In genomic region chr11:44952082-44952481, GRCh38 we compare ENCODE assay signal across 21 cellular contexts. TPM values are rescaled to one million over a fixed set of nuclear protein-coding genes. Genes with fewer than 3 reads are reported as not detected.
DNase-seq lines count a peak whose midpoint lies in the region; ATAC-seq and TF ChIP-seq lines count a peak whose summit lies in the region.
"Had no signal": no experiment of that assay in that cellular context is flagged by ENCODE, and none has a peak within 500 bp of the region (broad histone marks: within the 10 kb centered on the region; RNA-seq: fewer than 3 reads in every experiment).

No MANE protein-coding gene starts in this region.

- H3K36me3 ChIP-seq in breast epithelium, result no peaks in the 10 kb centered on the region
- H3K36me3 ChIP-seq in mammary epithelial cell (ENCODE audit: insufficient read depth, low read length), result no peaks in the 10 kb centered on the region
- H3K36me3 ChIP-seq in mucosa of rectum (ENCODE audit: control insufficient read depth in 2 of 2, insufficient read depth in 2 of 2, low read length in 2 of 2), result no peaks in the 10 kb centered on the region
- H3K36me3 ChIP-seq in thyroid gland, result no peaks in the 10 kb centered on the region
- H3K36me3 ChIP-seq: ascending aorta, Peyer's patch had no signal

- H3K79me2 ChIP-seq in mammary epithelial cell (ENCODE audit: insufficient read depth, low read length), result no peaks in the 10 kb centered on the region

- ATAC-seq in WTC11 (no peak), HG03439 (IDR thresholded peaks at IDR 0.05; ENCODE audit: unreplicated experiment) (no peak), HG02678 (IDR thresholded peaks at IDR 0.05; ENCODE audit: unreplicated experiment) (no peak)
- ATAC-seq: A549; activated CD8-positive, alpha-beta T cell treated with anti-CD3 and anti-CD28 coated beads, Interleukin-2, amount 10 ng/mL, durations not matched to agents 7 days and 5 days had no signal

- no peak overlapping the region for H3K4me3 ChIP-seq in breast epithelium
- H3K4me3 ChIP-seq in mammary epithelial cell (replicated peaks in 1 of 3; ENCODE audit: insufficient read depth in 1 of 3, low read depth in 2 of 3, low read length in 3 of 3), result no peak overlapping the region
- no peak overlapping the region for H3K4me3 ChIP-seq in mucosa of rectum (ENCODE audit: low read length in 2 of 2)
- H3K4me3 ChIP-seq in thyroid gland (replicated peaks in 1 of 3), result no peak overlapping the region
- H3K4me3 ChIP-seq: A549, ascending aorta, Peyer's patch, SJSA1 had no signal

- H3K9me3 Mint-ChIP-seq in WTC11, result no peaks in the 10 kb centered on the region

- no peaks in the 10 kb centered on the region for H3K36me3 Mint-ChIP-seq in WTC11

- H3K9me3 ChIP-seq in breast epithelium (no peaks in the 10 kb centered on the region), mammary epithelial cell (replicated peaks; ENCODE audit: insufficient read depth, low read length) (no peaks in the 10 kb centered on the region), mucosa of rectum (ENCODE audit: control insufficient read depth in 2 of 2, low read length in 2 of 2) (no peaks in the 10 kb centered on the region), thyroid gland (no peaks in the 10 kb centered on the region)
- H3K9me3 ChIP-seq: A549, ascending aorta, Peyer's patch, SJSA1 had no signal

- H3K9ac ChIP-seq in mammary epithelial cell (ENCODE audit: insufficient read depth, low read length) (no peak overlapping the region), mucosa of rectum (ENCODE audit: low read depth in 1 of 2, low read length in 2 of 2) (no peak overlapping the region)
- H3K9ac ChIP-seq: KMS-11 had no signal

- no peaks in the 10 kb centered on the region for H4K20me1 ChIP-seq in mammary epithelial cell (ENCODE audit: insufficient read depth, low read length)

- 50% methylated on average over 2 of the region's 2 CpGs for WGBS in mammary epithelial cell (ENCODE audit: low coverage, missing lambda C conversion rate)
- WGBS in thyroid gland, 2 donors, result 42 to 45% methylated on average over 2 of the region's 2 CpGs

- in situ Hi-C loops in mammary epithelial cell (cut with MboI; ENCODE audit: low sequenced_read_pairs in 2 of 2), result no loop called here

- dilution Hi-C loops in mammary epithelial cell (cut with HindIII; ENCODE audit: low sequenced_read_pairs), result no loop called here

- no peak for TF ChIP-seq CTCF in breast epithelium (IDR thresholded peaks at IDR 0.05)
- no peak for TF ChIP-seq CTCF in mammary epithelial cell (conservative IDR thresholded peaks at IDR 0.05 in 1 of 2, IDR thresholded peaks at IDR 0.05 in 1 of 2; ENCODE audit: extremely low read depth in 1 of 2, insufficient read depth in 1 of 2, low read depth in 1 of 2, low read length in 2 of 2)
- TF ChIP-seq CTCF in WTC11 (IDR thresholded peaks at IDR 0.05), result no peak
- no peak for TF ChIP-seq CTCF in thyroid gland (IDR thresholded peaks at IDR 0.05)

- H3K27me3 ChIP-seq in breast epithelium, result no peaks in the 10 kb centered on the region
- no peaks in the 10 kb centered on the region for H3K27me3 ChIP-seq in mammary epithelial cell (ENCODE audit: insufficient read depth, low read length)
- H3K27me3 ChIP-seq in mucosa of rectum (ENCODE audit: control insufficient read depth in 2 of 2, insufficient read depth in 2 of 2, low read length in 2 of 2), result no peaks in the 10 kb centered on the region
- no peaks in the 10 kb centered on the region for H3K27me3 ChIP-seq in thyroid gland
- H3K27me3 ChIP-seq: ascending aorta, Peyer's patch, SJSA1 had no signal

- TF ChIP-seq POLR2A in breast epithelium (IDR thresholded peaks at IDR 0.05) (no peak), thyroid gland (IDR thresholded peaks at IDR 0.05) (no peak)

- CTCF ChIA-PET in mammary epithelial cell (lab: Charles Lee; ENCODE audit: low non-redundant PET), result interaction anchor here (0.9 kb wide), 1 partner anchor 16 kb away, joined by 13 read pairs; no protein-coding TSS in a partner anchor
- CTCF ChIA-PET in WTC11 (lab: Charles Lee), result interaction anchor here (0.5 to 1.3 kb wide), 3 partner anchors 24 to 158 kb away, joined by 3 read pairs; no protein-coding TSS in a partner anchor

- no peaks in the 10 kb centered on the region for H3K4me1 ChIP-seq in breast epithelium
- peaks cover 14% of the 10 kb centered on the region for H3K4me1 ChIP-seq in mammary epithelial cell (ENCODE audit: insufficient read depth, low read length)
- H3K4me1 ChIP-seq in mucosa of rectum (ENCODE audit: control insufficient read depth in 2 of 2, insufficient read depth in 2 of 2, low read length in 2 of 2), result peaks cover 22 to 44% of the 10 kb centered on the region in 2 donors
- H3K4me1 ChIP-seq in thyroid gland, result peaks cover 27 to 67% of the 10 kb centered on the region in 2 donors
- H3K4me1 ChIP-seq: ascending aorta had no signal

- H3K27ac Mint-ChIP-seq in WTC11, result no peak overlapping the region
- H3K27ac Mint-ChIP-seq: activated CD8-positive, alpha-beta T cell treated with anti-CD3 and anti-CD28 coated beads, Interleukin-2, amount 10 ng/mL, durations not matched to agents 7 days and 5 days had no signal

- 0 out of 2 replicates have a peak overlapping the region, but pooled peaks have one; percentile 62 for H3K4me3 Mint-ChIP-seq in WTC11
- H3K4me3 Mint-ChIP-seq: activated CD8-positive, alpha-beta T cell treated with anti-CD3 and anti-CD28 coated beads, Interleukin-2, amount 10 ng/mL, durations not matched to agents 7 days and 5 days had no signal

- H3K4me2 ChIP-seq in mammary epithelial cell (ENCODE audit: insufficient read depth, low read depth, low read length), result no peak overlapping the region
- H3K4me2 ChIP-seq: A549, KMS-11 had no signal

- BruUV-seq in mammary epithelial cell (replicated peaks; lab: Mats Ljungman, UMichigan), result no TSS peak

- POLR2A ChIA-PET in WTC11 (lab: Charles Lee), result no interaction called here

- no peak overlapping the region for H2AFZ ChIP-seq in mammary epithelial cell (ENCODE audit: low read depth, low read length)

- H3K27me3 Mint-ChIP-seq in WTC11 (ENCODE audit: low read depth), result peaks cover 9% of the 10 kb centered on the region

- DNase-seq in breast epithelium (ENCODE audit: low spot score in 2 of 2) (no peak), mammary epithelial cell (no peak), WTC11 (ENCODE audit: low spot score) (no peak), thyroid gland (peak in 1 of 2 donors; percentile 17)
- no peak for DNase-seq in NK-92 treated with Interleukin-12 subunit alpha and Interleukin-12 subunit beta, amount 100 ng/mL, for 24 hours (lab: John Stamatoyannopoulos, UW)
- DNase-seq: activated CD8-positive, alpha-beta T cell treated with anti-CD3 and anti-CD28 coated beads, Interleukin-2, amount 10 ng/mL, durations not matched to agents 7 days and 5 days; activated naive CD4-positive, alpha-beta T cell treated with anti-CD3 and anti-CD28 coated beads, Interleukin-2, amount 50 U/mL, for 16 hours; activated T-cell treated with anti-CD3 and anti-CD28 coated beads, Interleukin-2, amount 50 U/mL, for 1 hour; GOT3; MV-4-11; NCI-H187; NCI-H2227 treated with DMSO at 0.1 percent for 48 hours; occipital lobe had no signal

- peaks cover 61% of the 10 kb centered on the region for H3K4me1 Mint-ChIP-seq in WTC11

- peak overlapping the region; percentile 53 to 90 for H3K27ac ChIP-seq in breast epithelium
- H3K27ac ChIP-seq in mammary epithelial cell (ENCODE audit: insufficient read depth, low read depth, low read length), result no peak overlapping the region
- H3K27ac ChIP-seq in mucosa of rectum (ENCODE audit: low read depth in 2 of 2, low read length in 2 of 2), result peak overlapping the region; percentile 90 to 91
- peak overlapping the region; percentile 6 to 33 (median 11) for H3K27ac ChIP-seq in thyroid gland
- H3K27ac ChIP-seq: KMS-11, SJSA1 had no signal

- intact Hi-C loops in breast epithelium (cut with DNase I; ENCODE audit: low total_unique reads) (no loop called here), mammary epithelial cell (cut with micrococcal nuclease) (no loop called here), thyroid gland (cut with DNase I) (no loop called here)

TF ChIP-seq in WTC11, 78 proteins besides CTCF, POLR2A, EP300 and RAD21:
- TF ChIP-seq ZNF317 (CRISPR knock-in tag; IDR thresholded peaks at IDR 0.05; ENCODE audit: borderline replicate concordance, low read depth), result no peak
- TF ChIP-seq KAT7 (CRISPR knock-in tag; IDR thresholded peaks at IDR 0.05; ENCODE audit: borderline replicate concordance), result no peak
- TF ChIP-seq PRRX2 (CRISPR knock-in tag; IDR thresholded peaks at IDR 0.05), result no peak
- no peak for TF ChIP-seq CBFB (CRISPR knock-in tag; IDR thresholded peaks at IDR 0.05; ENCODE audit: low read depth)
- TF ChIP-seq ESRRA (CRISPR knock-in tag; IDR thresholded peaks at IDR 0.05; ENCODE audit: borderline replicate concordance), result no peak
- no peak for TF ChIP-seq ZNF416 (CRISPR knock-in tag; IDR thresholded peaks at IDR 0.05)
- no peak for TF ChIP-seq ZNF263 (CRISPR knock-in tag; IDR thresholded peaks at IDR 0.05; ENCODE audit: low read depth)
- TF ChIP-seq TCF7 (CRISPR knock-in tag; IDR thresholded peaks at IDR 0.05; ENCODE audit: low read depth), result no peak
- no peak for TF ChIP-seq GRHL2 (CRISPR knock-in tag; IDR thresholded peaks at IDR 0.05; ENCODE audit: insufficient replicate concordance, severe bottlenecking)
- TF ChIP-seq USF2 (CRISPR knock-in tag; IDR thresholded peaks at IDR 0.05), result no peak

RNA-seq across cellular contexts. Expression of gene TP53I11, which starts 1.4 kb away (rescaled TPM):
- total RNA-seq in breast epithelium, result 10 to 100 TPM; 30.7 to 91.1 (median 75.7) TPM
- total RNA-seq in mammary epithelial cell, result 10 to 100 TPM; 23.2 to 23.5 TPM
- polyA plus RNA-seq in mammary epithelial cell, result 7.3 TPM
- polyA minus RNA-seq in mammary epithelial cell, result 29.3 TPM
- 42.4 to 44.2 TPM (median 42.9 TPM) in 3 replicates for total RNA-seq in WTC11 (2021)
- 10 to 100 TPM; 21.7 to 34.0 (median 30.9) TPM for total RNA-seq in thyroid gland
